Comparison of ENCODE assay signal across 8 cellular contexts in the genomic region with DNA sequence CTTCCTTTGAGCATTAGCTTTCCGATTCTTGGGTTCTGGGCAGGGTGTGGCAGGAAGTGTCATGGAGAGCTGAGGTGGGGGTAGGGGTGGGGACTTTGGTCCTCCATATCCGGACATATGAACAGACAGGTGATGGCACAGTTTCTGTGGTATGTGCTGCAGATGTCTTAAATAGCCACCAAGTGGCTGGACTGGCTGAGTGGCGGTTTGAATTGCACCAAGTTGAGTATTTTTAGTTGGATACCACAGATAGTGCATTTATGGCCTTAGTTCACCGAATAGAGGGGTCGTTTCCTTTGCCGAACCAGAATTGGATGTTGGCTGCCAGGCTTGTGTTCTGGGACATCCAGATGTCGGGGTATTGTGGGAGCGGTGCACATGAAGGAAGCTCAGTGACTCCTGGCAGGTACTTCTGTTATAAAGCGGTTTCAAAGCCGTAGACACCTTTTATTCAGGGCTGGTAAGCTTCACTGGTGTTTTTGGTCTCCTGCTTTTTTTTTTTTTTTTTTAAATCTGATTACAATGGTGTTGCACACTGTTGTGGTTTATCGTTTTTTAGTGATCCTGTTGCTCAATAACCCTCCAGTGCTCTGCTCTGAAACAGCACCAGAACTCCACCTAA. TPM values are rescaled to one million over a fixed set of nuclear protein-coding genes. Genes with fewer than 3 reads are reported as not detected.
DNase-seq lines count a peak whose midpoint lies in the region; ATAC-seq and TF ChIP-seq lines count a peak whose summit lies in the region.

No MANE protein-coding gene starts in this region.

- WGBS in aorta, 2 donors: 94 to 95% methylated on average over 11 of the region's 11 CpGs

- H3K27ac ChIP-seq in CD4-positive, CD25-positive, alpha-beta regulatory T cell (ENCODE audit: insufficient read depth, low read length, poor library complexity, severe bottlenecking): peak overlapping the region; percentile 85
- H3K27ac ChIP-seq in aorta (ENCODE audit: low read depth in 1 of 2, low read length in 2 of 2): no peak overlapping the region

- no peaks in the 10 kb centered on the region for H3K27me3 Mint-ChIP-seq in CD4-positive, CD25-positive, alpha-beta regulatory T cell
- no peaks in the 10 kb centered on the region for H3K27me3 Mint-ChIP-seq in activated CD8-positive, alpha-beta T cell treated with anti-CD3 and anti-CD28 coated beads, Interleukin-2, amount 10 ng/mL, durations not matched to agents 7 days and 5 days (ENCODE audit: low read depth)
- no peaks in the 10 kb centered on the region for H3K27me3 Mint-ChIP-seq in stimulated activated naive CD8-positive, alpha-beta T cell treated with anti-CD3 and anti-CD28 coated beads, Interleukin-15, amount 100 ng/mL, for 72 hours
- no peaks in the 10 kb centered on the region for H3K27me3 Mint-ChIP-seq in MCF 10A (ENCODE audit: insufficient read depth, unreplicated experiment)

- CTCF ChIA-PET in activated CD8-positive, alpha-beta T cell treated with anti-CD3 and anti-CD28 coated beads, Interleukin-2, amount 10 ng/mL, durations not matched to agents 7 days and 5 days (lab: Charles Lee): interaction anchor here (0.7 to 21.9 kb wide), 18 partner anchors 9 to 353 kb away, joined by 3 to 274 read pairs (median 8); partner anchors contain the start of genes DTWD2 and TNFAIP8
- CTCF ChIA-PET in MCF 10A (lab: Yijun Ruan, JAX): interaction anchor here (0.5 to 13.7 kb wide), 5 partner anchors 25 to 341 kb away, joined by 3 to 253 read pairs (median 5); no protein-coding TSS in a partner anchor

- H3K36me3 ChIP-seq in CD4-positive, CD25-positive, alpha-beta regulatory T cell (ENCODE audit: control insufficient read depth, insufficient read depth, low read length): no peaks in the 10 kb centered on the region
- no peaks in the 10 kb centered on the region for H3K36me3 ChIP-seq in aorta (ENCODE audit: control insufficient read depth in 1 of 2, insufficient read depth in 2 of 2, low read length in 1 of 2)

- peak; percentile 48 to 62 for ATAC-seq in CD4-positive, CD25-positive, alpha-beta regulatory T cell (ENCODE audit: low read depth in 2 of 2)
- ATAC-seq in GM19351 (IDR thresholded peaks at IDR 0.05; ENCODE audit: unreplicated experiment): peak; percentile 55
- peak; percentile 59 for ATAC-seq in HG03378 (IDR thresholded peaks at IDR 0.05; ENCODE audit: unreplicated experiment)
- ATAC-seq in activated CD8-positive, alpha-beta T cell treated with anti-CD3 and anti-CD28 coated beads, Interleukin-2, amount 10 ng/mL, durations not matched to agents 7 days and 5 days: peak; percentile 68
- peak; percentile 72 for ATAC-seq in stimulated activated naive CD8-positive, alpha-beta T cell treated with anti-CD3 and anti-CD28 coated beads, Interleukin-15, amount 100 ng/mL, for 72 hours
- ATAC-seq in aorta (ENCODE audit: low FRiP score): no peak

- peak overlapping the region; percentile 90 to 96 (median 93) for H3K27ac Mint-ChIP-seq in CD4-positive, CD25-positive, alpha-beta regulatory T cell
- H3K27ac Mint-ChIP-seq in activated CD8-positive, alpha-beta T cell treated with anti-CD3 and anti-CD28 coated beads, Interleukin-2, amount 10 ng/mL, durations not matched to agents 7 days and 5 days: peak overlapping the region; percentile 95
- H3K27ac Mint-ChIP-seq in stimulated activated naive CD8-positive, alpha-beta T cell treated with anti-CD3 and anti-CD28 coated beads, Interleukin-15, amount 100 ng/mL, for 72 hours: peak overlapping the region; percentile 97 to 99
- H3K27ac Mint-ChIP-seq in MCF 10A (ENCODE audit: low read depth, unreplicated experiment): no peak overlapping the region

- H3K9me3 Mint-ChIP-seq in CD4-positive, CD25-positive, alpha-beta regulatory T cell: no peaks in the 10 kb centered on the region
- H3K9me3 Mint-ChIP-seq in activated CD8-positive, alpha-beta T cell treated with anti-CD3 and anti-CD28 coated beads, Interleukin-2, amount 10 ng/mL, durations not matched to agents 7 days and 5 days (ENCODE audit: insufficient read depth): no peaks in the 10 kb centered on the region
- H3K9me3 Mint-ChIP-seq in stimulated activated naive CD8-positive, alpha-beta T cell treated with anti-CD3 and anti-CD28 coated beads, Interleukin-15, amount 100 ng/mL, for 72 hours: no peaks in the 10 kb centered on the region
- no peaks in the 10 kb centered on the region for H3K9me3 Mint-ChIP-seq in MCF 10A (ENCODE audit: unreplicated experiment)

- H3K36me3 Mint-ChIP-seq in CD4-positive, CD25-positive, alpha-beta regulatory T cell: peaks cover 8% of the 10 kb centered on the region
- peaks cover 65% of the 10 kb centered on the region for H3K36me3 Mint-ChIP-seq in activated CD8-positive, alpha-beta T cell treated with anti-CD3 and anti-CD28 coated beads, Interleukin-2, amount 10 ng/mL, durations not matched to agents 7 days and 5 days (ENCODE audit: low read depth)
- peaks cover 9% of the 10 kb centered on the region for H3K36me3 Mint-ChIP-seq in MCF 10A (ENCODE audit: insufficient read depth, unreplicated experiment)

- TF ChIP-seq CTCF in MCF 10A (IDR thresholded peaks at IDR 0.05; ENCODE audit: unreplicated experiment): no peak

- POLR2A ChIA-PET in activated CD8-positive, alpha-beta T cell treated with anti-CD3 and anti-CD28 coated beads, Interleukin-2, amount 10 ng/mL, durations not matched to agents 7 days and 5 days (lab: Charles Lee): interaction anchor here (0.7 to 19.3 kb wide), 13 partner anchors 11 to 270 kb away, joined by 3 to 280 read pairs (median 7); partner anchors contain the start of genes DMXL1 and TNFAIP8
- POLR2A ChIA-PET in MCF 10A (lab: Yijun Ruan, JAX): interaction anchor here (1.5 to 22.9 kb wide), 2 partner anchors 18 to 71 kb away, joined by 4 to 385 read pairs; partner anchors contain the start of gene TNFAIP8

- peak overlapping the region; percentile 88 for H3K4me3 ChIP-seq in CD4-positive, CD25-positive, alpha-beta regulatory T cell (ENCODE audit: low read depth, low read length)
- H3K4me3 ChIP-seq in aorta (ENCODE audit: low read length in 2 of 2): no peak overlapping the region

- H3K4me1 ChIP-seq in CD4-positive, CD25-positive, alpha-beta regulatory T cell (ENCODE audit: control insufficient read depth, insufficient read depth, low read length, poor library complexity, severe bottlenecking): peaks cover 99% of the 10 kb centered on the region
- no peaks in the 10 kb centered on the region for H3K4me1 ChIP-seq in aorta (ENCODE audit: control insufficient read depth in 1 of 2, insufficient read depth in 2 of 2, low read length in 2 of 2)

- intact Hi-C loops in MCF 10A (cut with micrococcal nuclease) (no loop called here), aorta (cut with DNase I) (no loop called here)

- H3K27me3 ChIP-seq in CD4-positive, CD25-positive, alpha-beta regulatory T cell (ENCODE audit: control insufficient read depth, insufficient read depth, low read length): no peaks in the 10 kb centered on the region
- H3K27me3 ChIP-seq in aorta (ENCODE audit: control insufficient read depth in 1 of 2, insufficient read depth in 2 of 2, low read length in 1 of 2): no peaks in the 10 kb centered on the region

- H3K4me3 Mint-ChIP-seq in CD4-positive, CD25-positive, alpha-beta regulatory T cell: peak overlapping the region; percentile 85 to 92 (median 91)
- peak overlapping the region; percentile 78 for H3K4me3 Mint-ChIP-seq in activated CD8-positive, alpha-beta T cell treated with anti-CD3 and anti-CD28 coated beads, Interleukin-2, amount 10 ng/mL, durations not matched to agents 7 days and 5 days
- peak overlapping the region; percentile 79 to 85 for H3K4me3 Mint-ChIP-seq in stimulated activated naive CD8-positive, alpha-beta T cell treated with anti-CD3 and anti-CD28 coated beads, Interleukin-15, amount 100 ng/mL, for 72 hours
- H3K4me3 Mint-ChIP-seq in MCF 10A (ENCODE audit: unreplicated experiment): no peak overlapping the region

- no TSS peak for BruUV-seq in MCF 10A (replicated peaks; lab: Mats Ljungman, UMichigan)

- peak; percentile 47 to 93 (median 71) for DNase-seq in CD4-positive, CD25-positive, alpha-beta regulatory T cell
- peak; percentile 89 for DNase-seq in activated CD8-positive, alpha-beta T cell treated with anti-CD3 and anti-CD28 coated beads, Interleukin-2, amount 10 ng/mL, durations not matched to agents 7 days and 5 days
- peak; percentile 47 to 83 for DNase-seq in stimulated activated naive CD8-positive, alpha-beta T cell treated with anti-CD3 and anti-CD28 coated beads, Interleukin-15, amount 100 ng/mL, for 72 hours
- DNase-seq in NCI-H524 treated with DMSO at 0.1 percent for 48 hours (lab: John Stamatoyannopoulos, UW) (no peak), MCF 10A (ENCODE audit: unreplicated experiment) (no peak), aorta (no peak)

- peaks cover 47 to 96% (median 82%) of the 10 kb centered on the region in 4 donors for H3K4me1 Mint-ChIP-seq in CD4-positive, CD25-positive, alpha-beta regulatory T cell
- peaks cover 96% of the 10 kb centered on the region for H3K4me1 Mint-ChIP-seq in activated CD8-positive, alpha-beta T cell treated with anti-CD3 and anti-CD28 coated beads, Interleukin-2, amount 10 ng/mL, durations not matched to agents 7 days and 5 days (ENCODE audit: low read depth)
- H3K4me1 Mint-ChIP-seq in stimulated activated naive CD8-positive, alpha-beta T cell treated with anti-CD3 and anti-CD28 coated beads, Interleukin-15, amount 100 ng/mL, for 72 hours: peaks cover 97% of the 10 kb centered on the region
- peaks cover 24% of the 10 kb centered on the region for H3K4me1 Mint-ChIP-seq in MCF 10A (ENCODE audit: insufficient read depth, unreplicated experiment)

- no peaks in the 10 kb centered on the region for H3K9me3 ChIP-seq in CD4-positive, CD25-positive, alpha-beta regulatory T cell (ENCODE audit: control insufficient read depth in 2 of 2, low read length in 2 of 2)
- H3K9me3 ChIP-seq in aorta (ENCODE audit: control insufficient read depth, low read length): no peaks in the 10 kb centered on the region

RNA-seq across cellular contexts. Expression of gene TNFAIP8, which starts 15.1 kb away (rescaled TPM):
- 120 TPM for total RNA-seq in CD4-positive, CD25-positive, alpha-beta regulatory T cell
- 100 to 1,000 TPM; 183 to 244 (median 202) TPM for polyA plus RNA-seq in CD4-positive, CD25-positive, alpha-beta regulatory T cell
- total RNA-seq in activated CD8-positive, alpha-beta T cell treated with anti-CD3 and anti-CD28 coated beads, Interleukin-2, amount 10 ng/mL, durations not matched to agents 7 days and 5 days: 100 to 1,000 TPM; 123 to 127 TPM
- total RNA-seq in MCF 10A (2022) (13.0 and 16.2 TPM in 2 replicates), aorta (10 to 100 TPM; 17.8 to 26.9 TPM)
- polyA plus RNA-seq in aorta: 10 to 100 TPM; 13.7 to 32.2 TPM

Comparison
In these comparisons a context has a peak if more than half of its experiments do, and no peak if none do; other contexts are left out.
1. DNase-seq: peak in CD4-positive, CD25-positive, alpha-beta regulatory T cell (3 of 3), activated CD8-positive, alpha-beta T cell treated with anti-CD3 and anti-CD28 coated beads, Interleukin-2, amount 10 ng/mL, durations not matched to agents 7 days and 5 days (single experiment) and stimulated activated naive CD8-positive, alpha-beta T cell treated with anti-CD3 and anti-CD28 coated beads, Interleukin-15, amount 100 ng/mL, for 72 hours (2 of 2); none in NCI-H524 treated with DMSO at 0.1 percent for 48 hours (single experiment), MCF 10A (single experiment) and aorta (0 of 2).